ENCODE assay signal across 22 cellular contexts in genomic region chr4:42985971-42986370, GRCh38.
"Had no signal": no experiment of that assay in that cellular context is flagged by ENCODE, and none has a peak within 500 bp of the region (broad histone marks: within the 10 kb centered on the region; RNA-seq: fewer than 3 reads in every experiment).

No MANE protein-coding gene starts in this region.

- H3K9me3 ChIP-seq: Peyer's patch, SJCRH30 had no signal

- H3K4me1 ChIP-seq: Peyer's patch, SJCRH30 had no signal

- H3K4me3 ChIP-seq: PC-9, Peyer's patch, SJCRH30 had no signal

- ATAC-seq: HepG2, Right ventricle myocardium inferior, SK-N-SH treated with all-trans-retinoic acid at 6 μM for 48 hours had no signal

- H3K36me3 ChIP-seq: Peyer's patch, SJCRH30 had no signal

- H3K27me3 ChIP-seq: Peyer's patch, SJCRH30 had no signal

- DNase-seq: IMR-90; Karpas-422; KG1; MM.1S; NCI-H1092 treated with DMSO at 0.1 percent for 48 hours; NCI-H1436; NCI-H1930; NCI-H2081; NCI-H2107; NCI-H345; NCI-H526 treated with DMSO at 0.1 percent for 48 hours; NCI-H748 treated with DMSO at 0.1 percent for 48 hours; NK-92 treated with Interleukin-12 subunit alpha and Interleukin-12 subunit beta, amount 100 ng/mL, for 24 hours; OCI-M1; PC-9; Peyer's patch; SHP77 treated with DMSO at 0.1 percent for 48 hours; SJCRH30; T-helper 1 cell had no signal

- H3K27ac ChIP-seq: PC-9, Peyer's patch, SJCRH30 had no signal

- H3K4me2 ChIP-seq: PC-9 had no signal

- H2AFZ ChIP-seq: PC-9 had no signal
